In genomic region chr3:149902498-149903139, GRCh38 we compare ENCODE assay signal across 13 cellular contexts.
DNase-seq lines count a peak whose midpoint lies in the region; ATAC-seq and TF ChIP-seq lines count a peak whose summit lies in the region.
"Had no signal": no experiment of that assay in that cellular context is flagged by ENCODE, and none has a peak within 500 bp of the region (broad histone marks: within the 10 kb centered on the region; RNA-seq: fewer than 3 reads in every experiment).

No MANE protein-coding gene starts in this region.

- H3K4me3 Mint-ChIP-seq in activated T-cell treated with anti-CD3 and anti-CD28 coated beads, Interleukin-2, amount 50 U/mL, for 72 hours = no peak overlapping the region
- H3K4me3 Mint-ChIP-seq in chondrocyte (ENCODE audit: unreplicated experiment) = no peak overlapping the region
- H3K4me3 Mint-ChIP-seq: CD4-positive, CD25-positive, alpha-beta regulatory T cell; stimulated activated effector memory CD8-positive, alpha-beta T cell treated with anti-CD3 and anti-CD28 coated beads, Interleukin-12 subunit alpha, Interleukin-12 subunit beta, amount 100 ng/mL, for 72 hours had no signal

- intact Hi-C loops in prostate gland (cut with DNase I) = no loop called here

- peaks cover 4% of the 10 kb centered on the region in 2 donors for H3K36me3 Mint-ChIP-seq in activated T-cell treated with anti-CD3 and anti-CD28 coated beads, Interleukin-2, amount 50 U/mL, for 72 hours (ENCODE audit: insufficient read depth in 2 of 2)
- no peaks in the 10 kb centered on the region for H3K36me3 Mint-ChIP-seq in chondrocyte (ENCODE audit: low read depth)

- H4K20me1 ChIP-seq in MM.1S (ENCODE audit: insufficient read depth, low read length) = no peaks in the 10 kb centered on the region

- H3K36me3 ChIP-seq in MM.1S (replicated peaks; ENCODE audit: insufficient read depth, low read length) (no peaks in the 10 kb centered on the region), thoracic aorta (no peaks in the 10 kb centered on the region), prostate gland (no peaks in the 10 kb centered on the region)

- DNase-seq in activated T-cell treated with anti-CD3 and anti-CD28 coated beads, Interleukin-2, amount 50 U/mL, for 72 hours = no peak
- DNase-seq in activated T-cell treated with anti-CD3 and anti-CD28 coated beads, Interleukin-2, amount 50 U/mL, for 48 hours = no peak
- DNase-seq in MM.1S = no peak
- no peak for DNase-seq in chondrocyte (ENCODE audit: low spot score)
- no peak for DNase-seq in thoracic aorta (ENCODE audit: low spot score)
- DNase-seq in NCI-H345 (lab: John Stamatoyannopoulos, UW) = no peak
- DNase-seq in prostate gland (ENCODE audit: low spot score) = no peak
- DNase-seq: activated T-cell treated with anti-CD3 and anti-CD28 coated beads for 4 hours; CD4-positive, CD25-positive, alpha-beta regulatory T cell; hypothalamus; NCI-H524 treated with DMSO at 0.1 percent for 48 hours had no signal

- H3K4me1 ChIP-seq in MM.1S (ENCODE audit: low read length) (no peaks in the 10 kb centered on the region), thoracic aorta (ENCODE audit: control insufficient read depth in 1 of 2, low read depth in 2 of 2) (peaks cover 19 to 20% of the 10 kb centered on the region in 2 donors), prostate gland (replicated peaks) (no peaks in the 10 kb centered on the region)

- no peaks in the 10 kb centered on the region for H3K4me1 Mint-ChIP-seq in activated T-cell treated with anti-CD3 and anti-CD28 coated beads, Interleukin-2, amount 50 U/mL, for 72 hours (ENCODE audit: low read depth)
- H3K4me1 Mint-ChIP-seq in chondrocyte (ENCODE audit: low read depth) = peaks cover 17% of the 10 kb centered on the region

- H3K4me3 ChIP-seq in MM.1S (ENCODE audit: low read length) (no peak overlapping the region), thoracic aorta (no peak overlapping the region), prostate gland (no peak overlapping the region)

- H3K9me3 Mint-ChIP-seq in activated T-cell treated with anti-CD3 and anti-CD28 coated beads, Interleukin-2, amount 50 U/mL, for 72 hours = no peaks in the 10 kb centered on the region
- H3K9me3 Mint-ChIP-seq in chondrocyte (ENCODE audit: low read depth) = no peaks in the 10 kb centered on the region
- H3K9me3 Mint-ChIP-seq: CD4-positive, CD25-positive, alpha-beta regulatory T cell; stimulated activated effector memory CD8-positive, alpha-beta T cell treated with anti-CD3 and anti-CD28 coated beads, Interleukin-12 subunit alpha, Interleukin-12 subunit beta, amount 100 ng/mL, for 72 hours had no signal

- no peaks in the 10 kb centered on the region for H3K27me3 Mint-ChIP-seq in activated T-cell treated with anti-CD3 and anti-CD28 coated beads, Interleukin-2, amount 50 U/mL, for 72 hours (ENCODE audit: low read depth)
- no peaks in the 10 kb centered on the region for H3K27me3 Mint-ChIP-seq in chondrocyte (ENCODE audit: low read depth)
- H3K27me3 Mint-ChIP-seq: CD4-positive, CD25-positive, alpha-beta regulatory T cell had no signal

- ATAC-seq in activated T-cell treated with anti-CD3 and anti-CD28 coated beads, Interleukin-2, amount 50 U/mL, for 72 hours (replicated peaks in 1 of 2) = no peak
- ATAC-seq in thoracic aorta (ENCODE audit: insufficient number of reproducible peaks, low FRiP score, low read depth) (no peak), HG02870 (IDR thresholded peaks at IDR 0.05; ENCODE audit: unreplicated experiment) (no peak)
- ATAC-seq: stimulated activated effector memory CD8-positive, alpha-beta T cell treated with anti-CD3 and anti-CD28 coated beads, Interleukin-12 subunit alpha, Interleukin-12 subunit beta, amount 100 ng/mL, for 72 hours had no signal

- H3K27me3 ChIP-seq in MM.1S (replicated peaks; ENCODE audit: insufficient read depth, low read length) = no peaks in the 10 kb centered on the region
- no peaks in the 10 kb centered on the region for H3K27me3 ChIP-seq in thoracic aorta (replicated peaks; ENCODE audit: insufficient read depth)
- no peaks in the 10 kb centered on the region for H3K27me3 ChIP-seq in prostate gland (replicated peaks; ENCODE audit: insufficient read depth)

- no peak overlapping the region for H2AFZ ChIP-seq in MM.1S (ENCODE audit: low read length)

- TF ChIP-seq CTCF in MM.1S (IDR thresholded peaks at IDR 0.05; ENCODE audit: low read length) (peak; percentile 17), chondrocyte (IDR thresholded peaks at IDR 0.05) (peak; percentile 72), thoracic aorta (IDR thresholded peaks at IDR 0.05) (peak; percentile 30), prostate gland (IDR thresholded peaks at IDR 0.05) (no peak)

- peak overlapping the region; percentile 74 for H3K27ac Mint-ChIP-seq in activated T-cell treated with anti-CD3 and anti-CD28 coated beads, Interleukin-2, amount 50 U/mL, for 72 hours
- H3K27ac Mint-ChIP-seq in chondrocyte (ENCODE audit: unreplicated experiment) = no peak overlapping the region
- H3K27ac Mint-ChIP-seq: CD4-positive, CD25-positive, alpha-beta regulatory T cell; stimulated activated effector memory CD8-positive, alpha-beta T cell treated with anti-CD3 and anti-CD28 coated beads, Interleukin-12 subunit alpha, Interleukin-12 subunit beta, amount 100 ng/mL, for 72 hours had no signal

- H3F3A ChIP-seq in MM.1S (ENCODE audit: insufficient read depth, low read length) = no peaks in the 10 kb centered on the region

- no peak overlapping the region for H3K4me2 ChIP-seq in MM.1S (ENCODE audit: low read depth, low read length)

- no peak for TF ChIP-seq POLR2A in prostate gland (IDR thresholded peaks at IDR 0.05)

- no peak overlapping the region for H3K9ac ChIP-seq in MM.1S (ENCODE audit: low read length)

- no peaks in the 10 kb centered on the region for H3K79me2 ChIP-seq in MM.1S (ENCODE audit: low read length)

- H3K9me2 ChIP-seq in MM.1S (replicated peaks; ENCODE audit: insufficient read depth, low read length) = no peaks in the 10 kb centered on the region

- no peak overlapping the region for H3K27ac ChIP-seq in MM.1S (ENCODE audit: low read length)
- no peak overlapping the region for H3K27ac ChIP-seq in thoracic aorta
- H3K27ac ChIP-seq in prostate gland = no peak overlapping the region

- 88% methylated on average over 3 of the region's 3 CpGs for WGBS in prostate gland

- H3K9me3 ChIP-seq in MM.1S (replicated peaks; ENCODE audit: insufficient read depth, low read length) = no peaks in the 10 kb centered on the region
- no peaks in the 10 kb centered on the region for H3K9me3 ChIP-seq in thoracic aorta
- H3K9me3 ChIP-seq in prostate gland = no peaks in the 10 kb centered on the region

Comparison
In these comparisons a context has a peak if more than half of its experiments do, and no peak if none do; other contexts are left out.
1. CTCF ChIP-seq: peak in MM.1S (single experiment), chondrocyte (single experiment) and thoracic aorta (single experiment); none in prostate gland (0 of 4).